13 cellular contexts compared by ENCODE assay signal in genomic region chr11:57622263-57622662, GRCh38. TPM values are rescaled to one million over a fixed set of nuclear protein-coding genes. Genes with fewer than 3 reads are reported as not detected.
DNase-seq lines count a peak whose midpoint lies in the region; ATAC-seq and TF ChIP-seq lines count a peak whose summit lies in the region.
"Had no signal": no experiment of that assay in that cellular context is flagged by ENCODE, and none has a peak within 500 bp of the region (broad histone marks: within the 10 kb centered on the region; RNA-seq: fewer than 3 reads in every experiment).

No MANE protein-coding gene starts in this region.

- DNase-seq in A673 (ENCODE audit: low spot score) (peak; percentile 27), ELF-1 (ENCODE audit: low read depth, low spot score) (peak; percentile 69), NCI-H2227 treated with DMSO at 0.1 percent for 48 hours (lab: John Stamatoyannopoulos, UW) (peak; percentile 89), left kidney (ENCODE audit: low read depth, low spot score) (peak; percentile 68), caudate nucleus (lab: John Stamatoyannopoulos, UW) (no peak), posterior cingulate gyrus (no peak)
- DNase-seq: Caco-2; CD8-positive, alpha-beta memory T cell; DMS53; HCEC 1CT had no signal

- CTCF ChIA-PET in A673 (lab: Charles Lee) = interaction anchor here (0.7 kb wide), 2 partner anchors 17 to 22 kb away, joined by 3 to 7 read pairs; no protein-coding TSS in a partner anchor

- TF ChIP-seq CTCF in A673 (conservative IDR thresholded peaks at IDR 0.05; ENCODE audit: low read depth, low read length) = no peak

- ATAC-seq in HG03175 (IDR thresholded peaks at IDR 0.05; ENCODE audit: unreplicated experiment) = no peak
- ATAC-seq: A549 had no signal

- no peak overlapping the region for H3K4me3 ChIP-seq in A673 (ENCODE audit: low read depth, low read length, poor library complexity, severe bottlenecking)
- H3K4me3 ChIP-seq: A549 had no signal

- H3K4me1 ChIP-seq in A673 (ENCODE audit: insufficient read depth, low read length, poor library complexity, severe bottlenecking) = peaks cover 5% of the 10 kb centered on the region
- H3K4me1 ChIP-seq: A549, Caco-2 had no signal

- POLR2A ChIA-PET in A673 (lab: Charles Lee; ENCODE audit: low non-redundant PET) = no interaction called here

- BruUV-seq in A673 (replicated peaks; lab: Mats Ljungman, UMichigan) = no TSS peak

- peaks cover 8% of the 10 kb centered on the region for H3K9me3 ChIP-seq in A673 (ENCODE audit: low read depth, low read length, poor library complexity, severe bottlenecking)

- no peaks in the 10 kb centered on the region for H3K36me3 ChIP-seq in A673 (ENCODE audit: insufficient read depth, low read length, poor library complexity, severe bottlenecking)

- H3K27ac ChIP-seq in A673 (ENCODE audit: low read depth, low read length, poor library complexity, severe bottlenecking) (no peak overlapping the region), caudate nucleus (ENCODE audit: low read depth, low read length) (no peak overlapping the region)
- H3K27ac ChIP-seq: A549 had no signal

- no peaks in the 10 kb centered on the region for H3K27me3 ChIP-seq in A673 (replicated peaks; ENCODE audit: insufficient read depth, low read depth, low read length, poor library complexity)

- intact Hi-C loops in A673 (cut with micrococcal nuclease; ENCODE audit: unreplicated experiment) (no loop called here), posterior cingulate gyrus (cut with DNase I) (no loop called here)

RNA-seq across cellular contexts. Expression of gene SERPING1, which starts 24.8 kb away (rescaled TPM):
- total RNA-seq in A673 (2021) = 5.2 and 7.0 TPM in 2 replicates
- total RNA-seq: CD8-positive, alpha-beta memory T cell; HT1080 had no signal

RNA-seq across cellular contexts. Expression of gene YPEL4, which starts 27.4 kb away (rescaled TPM):
- total RNA-seq in A673 (2021) = 0.20 TPM in 1 of 2 replicates, not detected in the other
- total RNA-seq: Caco-2 had no signal

RNA-seq across cellular contexts. Expression of gene CLP1, which starts 35.3 kb away (rescaled TPM):
- 23.4 and 26.8 TPM in 2 replicates for total RNA-seq in A673 (2021)

RNA-seq across cellular contexts. Expression of gene ZDHHC5, which starts 45.7 kb away (rescaled TPM):
- total RNA-seq in A673 (2021) = 72.9 and 76.9 TPM in 2 replicates

RNA-seq across cellular contexts. Expression of gene UBE2L6, which starts 54.8 kb away (rescaled TPM):
- 30.4 and 38.8 TPM in 2 replicates for total RNA-seq in A673 (2021)

Comparison
In these comparisons a context has a peak if more than half of its experiments do, and no peak if none do; other contexts are left out.
1. DNase-seq: peak in A673 (single experiment), ELF-1 (single experiment), NCI-H2227 treated with DMSO at 0.1 percent for 48 hours (single experiment) and left kidney (single experiment); none in caudate nucleus (0 of 61) and posterior cingulate gyrus (0 of 10).